ENCODE assay signal across 1 cellular context in genomic region chr5:103205991-103206700, GRCh38.
TF ChIP-seq lines count a peak whose summit lies in the region.

No MANE protein-coding gene starts in this region.

TF ChIP-seq in endothelial cell of umbilical vein, 7 proteins besides CTCF, POLR2A, EP300 and RAD21:
- TF ChIP-seq POLR2AphosphoS5 (IDR thresholded peaks at IDR 0.05; ENCODE audit: insufficient read depth, low read depth, low read length) (no peak), GATA2 (IDR thresholded peaks at IDR 0.05; ENCODE audit: insufficient read depth, insufficient read length, low read depth, low read length) (no peak), EZH2 (IDR thresholded peaks at IDR 0.05; ENCODE audit: borderline replicate concordance, low read depth, low read length, severe bottlenecking) (no peak), FOS (IDR thresholded peaks at IDR 0.05; ENCODE audit: borderline replicate concordance, insufficient read depth, low read length) (no peak), JUN (IDR thresholded peaks at IDR 0.05; ENCODE audit: borderline replicate concordance, insufficient read depth, insufficient read length, low read depth) (no peak), MYC (IDR thresholded peaks at IDR 0.05; ENCODE audit: low read depth, low read length) (no peak)
- TF ChIP-seq, protein P1, sequence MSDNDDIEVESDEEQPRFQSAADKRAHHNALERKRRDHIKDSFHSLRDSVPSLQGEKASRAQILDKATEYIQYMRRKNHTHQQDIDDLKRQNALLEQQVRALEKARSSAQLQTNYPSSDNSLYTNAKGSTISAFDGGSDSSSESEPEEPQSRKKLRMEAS (IDR thresholded peaks at IDR 0.05; ENCODE audit: insufficient read depth, insufficient read length): no peak
TF ChIP-seq in endothelial cell of umbilical vein: peak in this region for 0.
